18 cellular contexts compared by ENCODE assay signal in genomic region chr4:149766135-149766534, GRCh38. TPM values are rescaled to one million over a fixed set of nuclear protein-coding genes. Genes with fewer than 3 reads are reported as not detected.
"Had no signal": no experiment of that assay in that cellular context is flagged by ENCODE, and none has a peak within 500 bp of the region (broad histone marks: within the 10 kb centered on the region; RNA-seq: fewer than 3 reads in every experiment).

No MANE protein-coding gene starts in this region.

- H3K27ac Mint-ChIP-seq: activated B cell treated with CpG ODN at 0.5 μM for 24 hours; activated CD4-positive, alpha-beta T cell treated with anti-CD3 and anti-CD28 coated beads, Interleukin-2, amount 10 ng/mL, durations not matched to agents 24 days and 14 days; activated naive CD4-positive, alpha-beta T cell treated with anti-CD3 and anti-CD28 coated beads for 36 hours; activated T-helper 17 cell treated with anti-CD3 and anti-CD28 coated beads, Interleukin-2, amount 50 U/mL, for 72 hours; memory B cell; nephron progenitor cell; stimulated activated naive CD8-positive, alpha-beta T cell treated with anti-CD3 and anti-CD28 coated beads, Interleukin-15, Interleukin-2, amounts not matched to agents 100 ng/mL and 50 ng/mL, for 24 hours had no signal

- H3K36me3 Mint-ChIP-seq: memory B cell had no signal

- H3K4me3 ChIP-seq: cardiac muscle cell, left lung, sigmoid colon, testis had no signal

- H3K27ac ChIP-seq: cardiac muscle cell, left lung, sigmoid colon, testis had no signal

- DNase-seq: activated B cell treated with CpG ODN at 0.5 μM for 24 hours; activated CD4-positive, alpha-beta T cell treated with anti-CD3 and anti-CD28 coated beads, Interleukin-2, amount 10 ng/mL, durations not matched to agents 24 days and 14 days; activated naive CD4-positive, alpha-beta T cell treated with anti-CD3 and anti-CD28 coated beads for 36 hours; activated T-cell treated with anti-CD3 and anti-CD28 coated beads for 4 hours; head of caudate nucleus; left lung; nephron progenitor cell; sigmoid colon; stimulated activated CD4-positive, alpha-beta T cell treated with anti-CD3 and anti-CD28 coated beads, Interleukin-2, amount 100 ng/mL, for 48 hours; T1000; testis had no signal

- H3K9me3 Mint-ChIP-seq: activated CD4-positive, alpha-beta T cell treated with anti-CD3 and anti-CD28 coated beads, Interleukin-2, amount 10 ng/mL, durations not matched to agents 24 days and 14 days; activated T-helper 17 cell treated with anti-CD3 and anti-CD28 coated beads, Interleukin-2, amount 50 U/mL, for 72 hours; nephron progenitor cell; stimulated activated naive CD8-positive, alpha-beta T cell treated with anti-CD3 and anti-CD28 coated beads, Interleukin-15, Interleukin-2, amounts not matched to agents 100 ng/mL and 50 ng/mL, for 24 hours had no signal

- H3K4me3 Mint-ChIP-seq: activated B cell treated with CpG ODN at 0.5 μM for 24 hours; activated CD4-positive, alpha-beta T cell treated with anti-CD3 and anti-CD28 coated beads, Interleukin-2, amount 10 ng/mL, durations not matched to agents 24 days and 14 days; activated naive CD4-positive, alpha-beta T cell treated with anti-CD3 and anti-CD28 coated beads for 36 hours; activated T-helper 17 cell treated with anti-CD3 and anti-CD28 coated beads, Interleukin-2, amount 50 U/mL, for 72 hours; memory B cell; nephron progenitor cell; stimulated activated naive CD8-positive, alpha-beta T cell treated with anti-CD3 and anti-CD28 coated beads, Interleukin-15, Interleukin-2, amounts not matched to agents 100 ng/mL and 50 ng/mL, for 24 hours had no signal

- H3K27me3 ChIP-seq: cardiac muscle cell, left lung, sigmoid colon, testis had no signal

- H3K9me3 ChIP-seq: sigmoid colon, testis had no signal

- ATAC-seq: activated T-helper 17 cell treated with anti-CD3 and anti-CD28 coated beads, Interleukin-2, amount 50 U/mL, for 72 hours; left lung had no signal

- H3K4me1 Mint-ChIP-seq: activated B cell treated with CpG ODN at 0.5 μM for 24 hours; activated CD4-positive, alpha-beta T cell treated with anti-CD3 and anti-CD28 coated beads, Interleukin-2, amount 10 ng/mL, durations not matched to agents 24 days and 14 days; activated T-helper 17 cell treated with anti-CD3 and anti-CD28 coated beads, Interleukin-2, amount 50 U/mL, for 72 hours; memory B cell; nephron progenitor cell had no signal

- H3K27me3 Mint-ChIP-seq: activated B cell treated with CpG ODN at 0.5 μM for 24 hours; activated CD4-positive, alpha-beta T cell treated with anti-CD3 and anti-CD28 coated beads, Interleukin-2, amount 10 ng/mL, durations not matched to agents 24 days and 14 days; activated T-helper 17 cell treated with anti-CD3 and anti-CD28 coated beads, Interleukin-2, amount 50 U/mL, for 72 hours; memory B cell; stimulated activated naive CD8-positive, alpha-beta T cell treated with anti-CD3 and anti-CD28 coated beads, Interleukin-15, Interleukin-2, amounts not matched to agents 100 ng/mL and 50 ng/mL, for 24 hours had no signal

RNA-seq across cellular contexts. Expression of gene IQCM, which starts 49.5 kb away (rescaled TPM):
- total RNA-seq: activated B cell treated with CpG ODN at 0.5 μM for 24 hours; activated CD4-positive, alpha-beta T cell treated with anti-CD3 and anti-CD28 coated beads, Interleukin-2, amount 10 ng/mL, durations not matched to agents 24 days and 14 days; activated CD8-positive, alpha-beta memory T cell treated with anti-CD3 and anti-CD28 coated beads for 36 hours; activated naive CD4-positive, alpha-beta T cell treated with anti-CD3 and anti-CD28 coated beads for 36 hours; activated T-helper 17 cell treated with anti-CD3 and anti-CD28 coated beads, Interleukin-2, amount 50 U/mL, for 72 hours; cardiac muscle cell; left lung; osteoblast; sigmoid colon; ureter had no signal
